In genomic region chr13:38514575-38514974, GRCh38 we compare ENCODE assay signal across 1 cellular context.
TF ChIP-seq lines count a peak whose summit lies in the region.

No MANE protein-coding gene starts in this region.

TF ChIP-seq in GM23338, 12 proteins besides CTCF, POLR2A, EP300 and RAD21 (continued from another document):
- TF ChIP-seq ZNF462 (CRISPR knock-in tag; IDR thresholded peaks at IDR 0.05) (no peak), EZH2phosphoT487 (IDR thresholded peaks at IDR 0.05; ENCODE audit: unreplicated experiment) (no peak), STAT1 (IDR thresholded peaks at IDR 0.05; ENCODE audit: unreplicated experiment) (no peak), EZH2 (IDR thresholded peaks at IDR 0.05; ENCODE audit: low read depth, unreplicated experiment) (no peak), ZNF331 (CRISPR knock-in tag; IDR thresholded peaks at IDR 0.05; ENCODE audit: low read depth) (no peak), ZNF114 (CRISPR knock-in tag; IDR thresholded peaks at IDR 0.05) (no peak)
